Comparison of ENCODE assay signal across 16 cellular contexts in the genomic region with DNA sequence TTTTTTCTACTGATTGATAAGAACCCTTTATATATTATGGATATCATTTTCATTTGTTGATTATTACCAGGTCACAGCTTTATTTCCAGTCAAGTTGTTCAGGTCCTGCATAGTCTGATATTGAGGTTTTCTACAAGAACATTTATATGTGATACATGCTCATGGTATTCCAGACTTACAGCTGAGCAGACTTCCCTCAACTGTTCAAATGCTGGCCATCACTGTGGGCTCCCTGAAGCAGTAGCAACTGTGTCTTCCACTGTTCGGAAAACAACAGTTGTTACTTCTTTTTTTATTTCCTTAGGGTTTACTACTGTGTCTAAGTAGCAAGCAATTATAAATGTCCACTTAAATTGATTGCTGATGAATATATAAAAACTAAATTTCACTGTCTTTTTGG.
DNase-seq lines count a peak whose midpoint lies in the region; ATAC-seq and TF ChIP-seq lines count a peak whose summit lies in the region.
"Had no signal": no experiment of that assay in that cellular context is flagged by ENCODE, and none has a peak within 500 bp of the region (broad histone marks: within the 10 kb centered on the region; RNA-seq: fewer than 3 reads in every experiment).

No MANE protein-coding gene starts in this region.

- DNase-seq in activated T-cell treated with anti-CD3 and anti-CD28 coated beads, Interleukin-2, amount 50 U/mL, for 72 hours, result no peak
- no peak for DNase-seq in activated T-cell treated with anti-CD3 and anti-CD28 coated beads, Interleukin-2, amount 50 U/mL, for 1 hour
- DNase-seq in WTC11 (ENCODE audit: low spot score) (no peak), cortex of kidney (lab: John Stamatoyannopoulos, UW) (no peak), ACHN (no peak), DMS153 treated with DMSO at 0.1 percent for 48 hours (lab: John Stamatoyannopoulos, UW; ENCODE audit: unreplicated experiment) (no peak)
- DNase-seq: BE2C; CD4-positive, CD25-positive, alpha-beta regulatory T cell; GOT3; NCI-H1417 treated with DMSO at 0.1 percent for 48 hours; NCI-H187 treated with DMSO at 0.1 percent for 48 hours; NCI-H345; NCI-H524 treated with DMSO at 0.1 percent for 48 hours; PC-9 had no signal

- peaks cover 18% of the 10 kb centered on the region for H3K4me1 Mint-ChIP-seq in activated T-cell treated with anti-CD3 and anti-CD28 coated beads, Interleukin-2, amount 50 U/mL, for 72 hours (ENCODE audit: low read depth)
- H3K4me1 Mint-ChIP-seq in WTC11 (no peaks in the 10 kb centered on the region), nephron (peaks cover 57% of the 10 kb centered on the region)
- peaks cover 56% of the 10 kb centered on the region for H3K4me1 Mint-ChIP-seq in stimulated activated memory B cell treated with anti-CD40 and anti-IgM and Interleukin-4, amounts not matched to agents 10 μg/mL and 1 μg/mL and 100 μg/mL, for 72 hours

- peak overlapping the region; percentile 51 for H3K27ac Mint-ChIP-seq in activated T-cell treated with anti-CD3 and anti-CD28 coated beads, Interleukin-2, amount 50 U/mL, for 72 hours
- H3K27ac Mint-ChIP-seq in WTC11 (0 out of 2 replicates have a peak overlapping the region, but pooled peaks have one; percentile 40), nephron (peak overlapping the region in 2 of 3 experiments; percentile 20 to 40)
- H3K27ac Mint-ChIP-seq in stimulated activated memory B cell treated with anti-CD40 and anti-IgM and Interleukin-4, amounts not matched to agents 10 μg/mL and 1 μg/mL and 100 μg/mL, for 72 hours, result peak overlapping the region; percentile 56

- no peaks in the 10 kb centered on the region for H3K9me3 Mint-ChIP-seq in activated T-cell treated with anti-CD3 and anti-CD28 coated beads, Interleukin-2, amount 50 U/mL, for 72 hours
- H3K9me3 Mint-ChIP-seq in WTC11 (peaks cover 5% of the 10 kb centered on the region; the same call in 1 of the 2 replicates), nephron (no peaks in the 10 kb centered on the region)
- H3K9me3 Mint-ChIP-seq in stimulated activated memory B cell treated with anti-CD40 and anti-IgM and Interleukin-4, amounts not matched to agents 10 μg/mL and 1 μg/mL and 100 μg/mL, for 72 hours, result peaks cover 4% of the 10 kb centered on the region
- H3K9me3 Mint-ChIP-seq: CD4-positive, CD25-positive, alpha-beta regulatory T cell had no signal

- in situ Hi-C loops in ACHN (cut with HindIII; ENCODE audit: low pct_ligation_motif_present, low pct_unique_long_range_greater_than_20kb, low sequenced_read_pairs), result no loop called here

- peaks cover 0 to 6% of the 10 kb centered on the region in 2 donors for H3K36me3 Mint-ChIP-seq in activated T-cell treated with anti-CD3 and anti-CD28 coated beads, Interleukin-2, amount 50 U/mL, for 72 hours (ENCODE audit: insufficient read depth in 2 of 2)
- peaks cover 3% of the 10 kb centered on the region; the same call in 1 of the 2 replicates for H3K36me3 Mint-ChIP-seq in WTC11
- H3K36me3 Mint-ChIP-seq in nephron (ENCODE audit: low read depth), result peaks cover 5% of the 10 kb centered on the region
- H3K36me3 Mint-ChIP-seq in stimulated activated memory B cell treated with anti-CD40 and anti-IgM and Interleukin-4, amounts not matched to agents 10 μg/mL and 1 μg/mL and 100 μg/mL, for 72 hours, result peaks cover 51% of the 10 kb centered on the region

- no peak overlapping the region for H3K4me3 Mint-ChIP-seq in activated T-cell treated with anti-CD3 and anti-CD28 coated beads, Interleukin-2, amount 50 U/mL, for 72 hours
- H3K4me3 Mint-ChIP-seq in WTC11 (no peak overlapping the region), nephron (no peak overlapping the region)
- no peak overlapping the region for H3K4me3 Mint-ChIP-seq in stimulated activated memory B cell treated with anti-CD40 and anti-IgM and Interleukin-4, amounts not matched to agents 10 μg/mL and 1 μg/mL and 100 μg/mL, for 72 hours
- H3K4me3 Mint-ChIP-seq: CD4-positive, CD25-positive, alpha-beta regulatory T cell had no signal

- CTCF ChIA-PET in WTC11 (lab: Charles Lee), result interaction anchor here (1.2 to 1.5 kb wide), 3 partner anchors 10 to 80 kb away, joined by 3 to 4 read pairs (median 4); no protein-coding TSS in a partner anchor

- TF ChIP-seq CTCF in WTC11 (IDR thresholded peaks at IDR 0.05) (no peak), nephron (IDR thresholded peaks at IDR 0.05; ENCODE audit: unreplicated experiment in 3 of 3) (no peak)

- no peak for ATAC-seq in activated T-cell treated with anti-CD3 and anti-CD28 coated beads, Interleukin-2, amount 50 U/mL, for 72 hours (replicated peaks in 1 of 2)
- no peak for ATAC-seq in WTC11
- no peak for ATAC-seq in stimulated activated memory B cell treated with anti-CD40 and anti-IgM and Interleukin-4, amounts not matched to agents 10 μg/mL and 1 μg/mL and 100 μg/mL, for 72 hours

- POLR2A ChIA-PET in WTC11 (lab: Charles Lee), result no interaction called here

- H3K27me3 Mint-ChIP-seq in activated T-cell treated with anti-CD3 and anti-CD28 coated beads, Interleukin-2, amount 50 U/mL, for 72 hours (ENCODE audit: low read depth), result no peaks in the 10 kb centered on the region
- H3K27me3 Mint-ChIP-seq in WTC11 (ENCODE audit: low read depth) (no peaks in the 10 kb centered on the region), nephron (ENCODE audit: low read depth) (no peaks in the 10 kb centered on the region)
- H3K27me3 Mint-ChIP-seq in stimulated activated memory B cell treated with anti-CD40 and anti-IgM and Interleukin-4, amounts not matched to agents 10 μg/mL and 1 μg/mL and 100 μg/mL, for 72 hours, result no peaks in the 10 kb centered on the region
- H3K27me3 Mint-ChIP-seq: CD4-positive, CD25-positive, alpha-beta regulatory T cell had no signal

TF ChIP-seq in WTC11, 78 proteins besides CTCF, POLR2A, EP300 and RAD21 (continues in another document):
- TF ChIP-seq NR3C1 (CRISPR knock-in tag; conservative IDR thresholded peaks at IDR 0.05; ENCODE audit: low read depth) (no peak), E2F1 (CRISPR knock-in tag; IDR thresholded peaks at IDR 0.05) (no peak), JAZF1 (CRISPR knock-in tag; IDR thresholded peaks at IDR 0.05) (no peak), ZNF423 (CRISPR knock-in tag; IDR thresholded peaks at IDR 0.05) (no peak), TEAD1 (CRISPR knock-in tag; IDR thresholded peaks at IDR 0.05) (no peak), PRRX2 (CRISPR knock-in tag; IDR thresholded peaks at IDR 0.05) (no peak), ATF1 (CRISPR knock-in tag; IDR thresholded peaks at IDR 0.05) (no peak), GTF2I (CRISPR knock-in tag; conservative IDR thresholded peaks at IDR 0.05) (no peak), ZNF232 (CRISPR knock-in tag; IDR thresholded peaks at IDR 0.05) (no peak), ZSCAN18 (CRISPR knock-in tag; IDR thresholded peaks at IDR 0.05) (no peak), NFATC4 (CRISPR knock-in tag; IDR thresholded peaks at IDR 0.05) (no peak)
- TF ChIP-seq, protein P1, sequence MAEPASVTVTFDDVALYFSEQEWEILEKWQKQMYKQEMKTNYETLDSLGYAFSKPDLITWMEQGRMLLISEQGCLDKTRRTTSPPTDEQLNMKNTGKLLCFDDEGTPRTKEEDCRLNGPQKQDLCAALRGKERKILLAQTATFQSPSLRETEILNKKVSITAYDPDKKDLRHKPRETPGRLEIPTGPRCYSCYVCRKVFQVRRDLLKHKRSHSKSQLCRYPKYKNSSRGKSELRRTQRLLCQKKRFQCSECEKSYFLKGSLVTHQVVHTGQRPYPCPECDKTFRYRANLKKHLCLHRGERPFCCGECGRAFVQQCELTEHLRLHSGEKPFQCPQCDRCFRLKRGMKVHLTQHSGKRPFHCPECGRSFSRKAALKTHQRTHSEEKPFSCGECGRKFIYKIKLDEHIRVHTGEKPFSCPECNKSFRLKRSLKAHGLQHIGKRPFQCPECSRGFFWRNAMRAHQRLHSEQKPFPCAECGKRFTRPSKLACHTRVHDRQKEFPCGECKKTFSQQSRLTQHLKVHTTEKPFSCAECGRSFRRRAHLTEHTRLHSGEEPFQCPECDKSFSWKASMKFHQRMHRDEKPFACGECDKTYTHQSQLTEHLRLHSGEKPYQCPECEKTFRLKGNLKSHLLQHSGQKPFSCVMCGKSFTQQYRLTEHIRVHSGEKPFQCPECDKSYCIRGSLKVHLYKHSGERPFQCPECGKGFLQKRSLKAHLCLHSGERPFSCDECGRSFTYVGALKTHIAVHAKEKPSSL (CRISPR knock-in tag; conservative IDR thresholded peaks at IDR 0.05), result no peak
- TF ChIP-seq, protein P2, sequence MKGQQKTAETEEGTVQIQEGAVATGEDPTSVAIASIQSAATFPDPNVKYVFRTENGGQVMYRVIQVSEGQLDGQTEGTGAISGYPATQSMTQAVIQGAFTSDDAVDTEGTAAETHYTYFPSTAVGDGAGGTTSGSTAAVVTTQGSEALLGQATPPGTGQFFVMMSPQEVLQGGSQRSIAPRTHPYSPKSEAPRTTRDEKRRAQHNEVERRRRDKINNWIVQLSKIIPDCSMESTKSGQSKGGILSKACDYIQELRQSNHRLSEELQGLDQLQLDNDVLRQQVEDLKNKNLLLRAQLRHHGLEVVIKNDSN (CRISPR knock-in tag; IDR thresholded peaks at IDR 0.05), result no peak
